In genomic region chr2:208025037-208025813, GRCh38 we compare ENCODE assay signal across 8 cellular contexts. TPM values are rescaled to one million over a fixed set of nuclear protein-coding genes. Genes with fewer than 3 reads are reported as not detected.
DNase-seq lines count a peak whose midpoint lies in the region; ATAC-seq and TF ChIP-seq lines count a peak whose summit lies in the region.

Gene PLEKHM3, minus strand, starts transcription at chr2:208025527. Its CDS starts 23,888 bp downstream, at chr2:208001639.

- no peaks in the 10 kb centered on the region for H3K36me3 Mint-ChIP-seq in activated T-helper 2 cell treated with anti-CD3 and anti-CD28 coated beads, Interferon-gamma antibody, Interleukin-2, Interleukin-4, amounts not matched to agents 10 μg/mL and 5 μg/mL and 100 μg/mL, durations not matched to agents 14 hours and 24 hours and 36 hours (ENCODE audit: low read depth)
- H3K36me3 Mint-ChIP-seq in nephron (ENCODE audit: low read depth): no peaks in the 10 kb centered on the region
- H3K36me3 Mint-ChIP-seq in stimulated activated naive CD8-positive, alpha-beta T cell treated with anti-CD3 and anti-CD28 coated beads, Interleukin-15, Interleukin-2, amounts not matched to agents 100 ng/mL and 50 ng/mL, for 24 hours (ENCODE audit: low read depth): no peaks in the 10 kb centered on the region

- intact Hi-C loops in activated T-helper 2 cell treated with anti-CD3 and anti-CD28 coated beads, Interferon-gamma antibody, Interleukin-2, Interleukin-4, amounts not matched to agents 10 μg/mL and 5 μg/mL and 100 μg/mL, durations not matched to agents 14 hours and 24 hours and 36 hours (cut with micrococcal nuclease): loop anchor here (1.0 to 5.0 kb wide), 5 partner anchors 8 to 498 kb away; partner anchors contain the start of genes CREB1 and METTL21A

- peak within 1 kb of the TSS; percentile 84 for H3K27ac Mint-ChIP-seq in activated T-helper 2 cell treated with anti-CD3 and anti-CD28 coated beads, Interferon-gamma antibody, Interleukin-2, Interleukin-4, amounts not matched to agents 10 μg/mL and 5 μg/mL and 100 μg/mL, durations not matched to agents 14 hours and 24 hours and 36 hours
- H3K27ac Mint-ChIP-seq in nephron: peak within 1 kb of the TSS; percentile 87 to 99 (median 99)
- H3K27ac Mint-ChIP-seq in stimulated activated naive CD8-positive, alpha-beta T cell treated with anti-CD3 and anti-CD28 coated beads, Interleukin-15, Interleukin-2, amounts not matched to agents 100 ng/mL and 50 ng/mL, for 24 hours: peak within 1 kb of the TSS; percentile 91

- peak; percentile 93 for ATAC-seq in GM21515 (IDR thresholded peaks at IDR 0.05; ENCODE audit: unreplicated experiment)

- DNase-seq in DMS153 treated with DMSO at 0.1 percent for 48 hours (lab: John Stamatoyannopoulos, UW; ENCODE audit: unreplicated experiment): peak; percentile 74
- DNase-seq in HuH-7 (ENCODE audit: low spot score): peak; percentile 62
- peak; percentile 86 for DNase-seq in RPMI8226
- DNase-seq in activated T-helper 2 cell treated with anti-CD3 and anti-CD28 coated beads, Interferon-gamma antibody, Interleukin-2, Interleukin-4, amounts not matched to agents 10 μg/mL and 5 μg/mL and 100 μg/mL, durations not matched to agents 14 hours and 24 hours and 36 hours (ENCODE audit: low spot score): peak; percentile 76
- DNase-seq in fibroblast of pulmonary artery (ENCODE audit: low read depth): peak; percentile 90

- peaks cover 3% of the 10 kb centered on the region for H3K27me3 Mint-ChIP-seq in activated T-helper 2 cell treated with anti-CD3 and anti-CD28 coated beads, Interferon-gamma antibody, Interleukin-2, Interleukin-4, amounts not matched to agents 10 μg/mL and 5 μg/mL and 100 μg/mL, durations not matched to agents 14 hours and 24 hours and 36 hours (ENCODE audit: low read depth)
- H3K27me3 Mint-ChIP-seq in nephron (ENCODE audit: low read depth): peaks cover 3% of the 10 kb centered on the region
- H3K27me3 Mint-ChIP-seq in stimulated activated naive CD8-positive, alpha-beta T cell treated with anti-CD3 and anti-CD28 coated beads, Interleukin-15, Interleukin-2, amounts not matched to agents 100 ng/mL and 50 ng/mL, for 24 hours: no peaks in the 10 kb centered on the region

- H3K9me3 Mint-ChIP-seq in activated T-helper 2 cell treated with anti-CD3 and anti-CD28 coated beads, Interferon-gamma antibody, Interleukin-2, Interleukin-4, amounts not matched to agents 10 μg/mL and 5 μg/mL and 100 μg/mL, durations not matched to agents 14 hours and 24 hours and 36 hours: no peaks in the 10 kb centered on the region
- no peaks in the 10 kb centered on the region for H3K9me3 Mint-ChIP-seq in nephron
- H3K9me3 Mint-ChIP-seq in stimulated activated naive CD8-positive, alpha-beta T cell treated with anti-CD3 and anti-CD28 coated beads, Interleukin-15, Interleukin-2, amounts not matched to agents 100 ng/mL and 50 ng/mL, for 24 hours: no peaks in the 10 kb centered on the region

- TF ChIP-seq CTCF in fibroblast of pulmonary artery (IDR thresholded peaks at IDR 0.05; ENCODE audit: low read length, missing control alignments) (no peak), nephron (IDR thresholded peaks at IDR 0.05; ENCODE audit: unreplicated experiment in 3 of 3) (no peak)

- H3K4me3 Mint-ChIP-seq in activated T-helper 2 cell treated with anti-CD3 and anti-CD28 coated beads, Interferon-gamma antibody, Interleukin-2, Interleukin-4, amounts not matched to agents 10 μg/mL and 5 μg/mL and 100 μg/mL, durations not matched to agents 14 hours and 24 hours and 36 hours (ENCODE audit: low read depth): peak within 1 kb of the TSS; percentile 100
- H3K4me3 Mint-ChIP-seq in nephron: peak within 1 kb of the TSS; percentile 88 to 91 (median 90)
- peak within 1 kb of the TSS; percentile 98 for H3K4me3 Mint-ChIP-seq in stimulated activated naive CD8-positive, alpha-beta T cell treated with anti-CD3 and anti-CD28 coated beads, Interleukin-15, Interleukin-2, amounts not matched to agents 100 ng/mL and 50 ng/mL, for 24 hours

- peak within 1 kb of the TSS; percentile 71 for H3K4me3 ChIP-seq in fibroblast of pulmonary artery (replicated peaks; ENCODE audit: low read depth, low read length)

- H3K4me1 Mint-ChIP-seq in activated T-helper 2 cell treated with anti-CD3 and anti-CD28 coated beads, Interferon-gamma antibody, Interleukin-2, Interleukin-4, amounts not matched to agents 10 μg/mL and 5 μg/mL and 100 μg/mL, durations not matched to agents 14 hours and 24 hours and 36 hours (ENCODE audit: low read depth): peaks cover 19% of the 10 kb centered on the region
- H3K4me1 Mint-ChIP-seq in nephron: peaks cover 12% of the 10 kb centered on the region
- peaks cover 18% of the 10 kb centered on the region for H3K4me1 Mint-ChIP-seq in stimulated activated naive CD8-positive, alpha-beta T cell treated with anti-CD3 and anti-CD28 coated beads, Interleukin-15, Interleukin-2, amounts not matched to agents 100 ng/mL and 50 ng/mL, for 24 hours (ENCODE audit: low read depth)

RNA-seq across cellular contexts. Expression of gene PLEKHM3, which starts in this region (rescaled TPM):
- 7.1 and 8.4 TPM in 2 replicates for total RNA-seq in activated T-helper 2 cell treated with anti-CD3 and anti-CD28 coated beads, Interferon-gamma antibody, Interleukin-2, Interleukin-4, amounts not matched to agents 10 μg/mL and 5 μg/mL and 100 μg/mL, durations not matched to agents 14 hours and 24 hours and 36 hours

Comparison
In these comparisons a context has a peak if more than half of its experiments do, and no peak if none do; other contexts are left out.
1. Peak in every context shown above with its lines: DNase-seq, ATAC-seq and H3K4me3 ChIP-seq.